Comparison of ENCODE assay signal across 8 cellular contexts in the genomic region with DNA sequence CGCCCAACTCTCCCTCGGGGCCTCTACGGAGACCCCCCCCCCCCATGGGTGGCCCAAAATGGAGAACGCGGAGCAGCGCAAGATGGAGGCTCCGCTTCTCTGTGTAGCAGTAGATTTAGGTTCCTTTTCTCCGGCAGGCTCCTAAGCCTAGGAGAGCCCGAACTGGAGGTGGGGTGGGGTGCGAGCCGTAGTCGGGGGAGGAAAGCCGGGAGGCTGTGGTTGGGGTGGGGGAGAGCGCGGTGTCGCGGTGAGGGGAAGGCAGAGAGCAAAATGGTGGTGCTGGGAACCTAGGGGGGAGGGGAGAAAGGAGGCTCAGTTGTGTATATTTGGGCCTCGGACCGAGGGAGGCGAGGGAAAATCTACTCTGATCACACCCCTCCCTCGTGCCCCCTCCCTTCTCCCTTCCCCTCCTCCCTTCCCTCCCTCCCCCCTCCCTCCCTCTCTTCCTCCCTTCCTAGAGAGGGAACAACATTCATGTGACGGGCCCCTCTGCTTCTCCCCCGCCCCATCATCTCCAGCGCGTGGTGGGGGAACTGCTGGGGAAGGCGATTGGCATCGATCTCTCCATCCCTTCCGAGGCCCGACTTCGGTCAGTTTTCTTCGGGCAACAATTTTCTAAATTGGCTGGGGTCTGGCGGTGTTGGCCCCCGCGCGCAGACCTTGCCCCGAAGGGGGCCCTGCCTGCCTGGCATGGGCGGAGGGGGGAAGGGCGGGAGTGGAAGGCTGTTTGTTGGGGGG. TPM values are rescaled to one million over a fixed set of nuclear protein-coding genes. Genes with fewer than 3 reads are reported as not detected.
DNase-seq lines count a peak whose midpoint lies in the region; ATAC-seq lines count a peak whose summit lies in the region.

A gene (plus strand): TSS at position 439 of the 738 bp plus-strand sequence. CDS start 60,922 bp downstream, outside the sequence.

- peak within 1 kb of the TSS; percentile 96 for H2BK120ac ChIP-seq in mesendoderm (ENCODE audit: low read depth, low read length)

- H3K79me1 ChIP-seq in mesendoderm (ENCODE audit: low read length): no peaks in the 10 kb centered on the region

- H3K56ac ChIP-seq in mesendoderm (ENCODE audit: low read length): peak within 1 kb of the TSS; percentile 93

- ATAC-seq in HG03045 (IDR thresholded peaks at IDR 0.05; ENCODE audit: unreplicated experiment): no peak

- WGBS in mesendoderm (ENCODE audit: extremely low coverage, insufficient coverage, low lambda C conversion rate): no CpG with 5 or more reads among the region's 38 CpGs

- in situ Hi-C loops in Caki2 (cut with HindIII; ENCODE audit: low pct_unique_long_range_greater_than_20kb, low sequenced_read_pairs): no loop called here
- in situ Hi-C loops in KBM-7 (cut with MboI; ENCODE audit: low pct_unique_long_range_greater_than_20kb, low sequenced_read_pairs): no loop called here
- in situ Hi-C loops in endometrial microvascular endothelial cells (cut with HindIII; ENCODE audit: inconsistent ontology term, low pct_unique_long_range_greater_than_20kb, low sequenced_read_pairs): no loop called here

- peak within 1 kb of the TSS; percentile 40 for H3K4me2 ChIP-seq in mesendoderm (ENCODE audit: low read length)

- H3K4me3 ChIP-seq in mesendoderm (ENCODE audit: low read length): peak within 1 kb of the TSS; percentile 71

- H3K18ac ChIP-seq in mesendoderm (ENCODE audit: low read length): peak within 1 kb of the TSS; percentile 100

- H4K8ac ChIP-seq in mesendoderm (ENCODE audit: low read depth, low read length): peak within 1 kb of the TSS; percentile 97

- peak within 1 kb of the TSS; percentile 96 for H3K27ac ChIP-seq in mesendoderm (ENCODE audit: low read depth, low read length)

- H3K27me3 ChIP-seq in mesendoderm (ENCODE audit: insufficient read depth, low read length, poor library complexity): no peaks in the 10 kb centered on the region

- no peaks in the 10 kb centered on the region for H3K36me3 ChIP-seq in mesendoderm (ENCODE audit: control insufficient read depth, insufficient read depth, low read length)

- H3K4ac ChIP-seq in mesendoderm (ENCODE audit: low read depth, low read length): peak within 1 kb of the TSS; percentile 95

- no peak within 1 kb of the TSS for H2BK15ac ChIP-seq in mesendoderm (replicated peaks; ENCODE audit: low read depth)

- H3K23ac ChIP-seq in mesendoderm (ENCODE audit: low read length): no peak within 1 kb of the TSS

- H3K9ac ChIP-seq in mesendoderm (ENCODE audit: low read length): peak within 1 kb of the TSS; percentile 89

- peak within 1 kb of the TSS; percentile 70 for H2BK5ac ChIP-seq in mesendoderm (ENCODE audit: low read length)

- H3K79me2 ChIP-seq in mesendoderm (ENCODE audit: control insufficient read depth, insufficient read depth, low read length): peaks cover 32% of the 10 kb centered on the region

- no peaks in the 10 kb centered on the region for H3K4me1 ChIP-seq in mesendoderm (ENCODE audit: control insufficient read depth, low read depth, low read length)

- H4K5ac ChIP-seq in mesendoderm (ENCODE audit: low read length): no peak within 1 kb of the TSS

- DNase-seq in Caki2 (ENCODE audit: low read depth): peak; percentile 71
- DNase-seq in KBM-7: peak; percentile 94
- DNase-seq in OCI-M1 (lab: John Stamatoyannopoulos, UW): peak; percentile 91
- DNase-seq in activated T-cell treated with anti-CD3 and anti-CD28 coated beads for 4 hours: peak; percentile 20
- peak; percentile 94 for DNase-seq in mesendoderm
- peak; percentile 21 for DNase-seq in stimulated activated CD8-positive, alpha-beta memory T cell treated with anti-CD3 and anti-CD28 coated beads, Interleukin-12 subunit alpha, Interleukin-12 subunit beta, amount 100 ng/mL, for 4 hours (ENCODE audit: low read depth)

- H2AK5ac ChIP-seq in mesendoderm (ENCODE audit: low read length): no peak within 1 kb of the TSS

RNA-seq across cellular contexts. Expression of the gene that starts here (rescaled TPM):
- 24.2 and 42.9 TPM in 2 replicates for total RNA-seq in Caki2 (2014; rRNA removed; shearing (Covaris generic); ENCODE audit: low replicate concordance)
- total RNA-seq in endometrial microvascular endothelial cells (ENCODE audit: inconsistent ontology term): 43.3 TPM
- polyA plus RNA-seq in mesendoderm (2013, experiment 1 of 2): 76.7 TPM
- polyA plus RNA-seq in mesendoderm (2013, experiment 2 of 2): 79.7 TPM

Comparison
In these comparisons a context has a peak if more than half of its experiments do, and no peak if none do; other contexts are left out.
1. DNase-seq: peak in every context shown above with its lines; median percentile 94 in KBM-7; 94 in mesendoderm; 91 in OCI-M1; 71 in Caki2; 21 in stimulated activated CD8-positive, alpha-beta memory T cell treated with anti-CD3 and anti-CD28 coated beads, Interleukin-12 subunit alpha, Interleukin-12 subunit beta, amount 100 ng/mL, for 4 hours; 20 in activated T-cell treated with anti-CD3 and anti-CD28 coated beads for 4 hours.